22 cellular contexts compared by ENCODE assay signal in genomic region chr7:129083525-129083924, GRCh38.
"Had no signal": no experiment of that assay in that cellular context is flagged by ENCODE, and none has a peak within 500 bp of the region (broad histone marks: within the 10 kb centered on the region; RNA-seq: fewer than 3 reads in every experiment).

No MANE protein-coding gene starts in this region.

- FAIRE-seq: kidney had no signal

- H3K4me2 ChIP-seq: neural progenitor cell had no signal

- H3K27ac ChIP-seq: dorsolateral prefrontal cortex, gastroesophageal sphincter, left ventricle myocardium inferior, lower lobe of right lung, neural progenitor cell, tibial nerve, upper lobe of right lung had no signal

- H3K27me3 ChIP-seq: dorsolateral prefrontal cortex, neural progenitor cell, tibial nerve had no signal

- H3K9ac ChIP-seq: neural progenitor cell had no signal

- ATAC-seq: esophagus mucosa; gastroesophageal sphincter; left cardiac atrium; lower lobe of right lung; natural killer cell treated with Interleukin-12 subunit alpha and Interleukin-12 subunit beta and Interleukin-15 and Interleukin-18, amount 100 ng/mL, for 72 hours; stimulated activated effector memory CD8-positive, alpha-beta T cell treated with anti-CD3 and anti-CD28 coated beads, Interleukin-12 subunit alpha, Interleukin-12 subunit beta, amount 100 ng/mL, for 72 hours; stimulated activated naive CD8-positive, alpha-beta T cell treated with anti-CD3 and anti-CD28 coated beads, Interleukin-15, Interleukin-2, amounts not matched to agents 100 U/mL and 50 U/mL, for 24 hours; upper lobe of right lung had no signal

- H3K4me1 ChIP-seq: gastroesophageal sphincter, left ventricle myocardium inferior, lower lobe of right lung, neural progenitor cell, tibial nerve, upper lobe of right lung had no signal

- H2AFZ ChIP-seq: neural progenitor cell had no signal

- DNase-seq: central memory CD4-positive, alpha-beta T cell; cortex of kidney; dorsolateral prefrontal cortex; effector CD8-positive, alpha-beta T cell; glutamatergic neuron; kidney; left cardiac atrium; left ventricle myocardium inferior; lower lobe of right lung; midbrain; occipital lobe; posterior cingulate gyrus; stimulated activated CD4-positive, alpha-beta T cell treated with anti-CD3 and anti-CD28 coated beads, Interleukin-4, amount 100 ng/mL, for 1 hour; stimulated activated CD8-positive, alpha-beta memory T cell treated with anti-CD3 and anti-CD28 coated beads, Interleukin-4, amount 100 ng/mL, for 48 hours; stimulated activated naive CD8-positive, alpha-beta T cell treated with anti-CD3 and anti-CD28 coated beads, Interleukin-15, Interleukin-2, amounts not matched to agents 100 U/mL and 50 U/mL, for 24 hours; upper lobe of right lung had no signal

- H3K4me3 ChIP-seq: dorsolateral prefrontal cortex, gastroesophageal sphincter, left ventricle myocardium inferior, lower lobe of right lung, neural progenitor cell, tibial nerve, upper lobe of right lung had no signal

- H3K9me3 ChIP-seq: gastroesophageal sphincter, left ventricle myocardium inferior, lower lobe of right lung, tibial nerve, upper lobe of right lung had no signal

- H3K36me3 ChIP-seq: gastroesophageal sphincter, left ventricle myocardium inferior, lower lobe of right lung, neural progenitor cell, tibial nerve, upper lobe of right lung had no signal
